ENCODE assay signal across 19 cellular contexts in genomic region chr5:88939300-88939699, GRCh38. TPM values are rescaled to one million over a fixed set of nuclear protein-coding genes. Genes with fewer than 3 reads are reported as not detected.
DNase-seq lines count a peak whose midpoint lies in the region; ATAC-seq, FAIRE-seq and TF ChIP-seq lines count a peak whose summit lies in the region.
"Had no signal": no experiment of that assay in that cellular context is flagged by ENCODE, and none has a peak within 500 bp of the region (broad histone marks: within the 10 kb centered on the region; RNA-seq: fewer than 3 reads in every experiment).

No MANE protein-coding gene starts in this region.

- H3K9ac ChIP-seq in kidney (ENCODE audit: low read length in 2 of 2), result no peak overlapping the region

- intact Hi-C loops in left ventricle myocardium inferior (cut with micrococcal nuclease) (no loop called here), heart right ventricle (cut with DNase I) (no loop called here), kidney (cut with DNase I) (no loop called here), gastrocnemius medialis (cut with DNase I; ENCODE audit: low total_unique reads) (no loop called here)

- no peak for TF ChIP-seq POLR2A in gastrocnemius medialis (IDR thresholded peaks at IDR 0.05)
- no peak for TF ChIP-seq POLR2A in gastroesophageal sphincter (IDR thresholded peaks at IDR 0.05)

- FAIRE-seq in kidney (lab: Jason Lieb, UNC), result peak; percentile 41
- FAIRE-seq: A549, D721Med had no signal

- WGBS in heart right ventricle, 2 donors, result 95 to 99% methylated on average over 2 of the region's 2 CpGs
- WGBS in gastroesophageal sphincter (ENCODE audit: low coverage in 1 of 2), 2 donors, result 80 to 94% methylated on average over 1 to 2 of the region's 2 CpGs

- ATAC-seq in heart right ventricle (no peak), gastrocnemius medialis (no peak), left lobe of liver (no peak), gastroesophageal sphincter (no peak)
- ATAC-seq: A549, HCT116 had no signal

- H3K4me1 ChIP-seq in left ventricle myocardium inferior (peaks cover 16% of the 10 kb centered on the region), heart right ventricle (peaks cover 0 to 24% (median 0%) of the 10 kb centered on the region in 9 donors), kidney (ENCODE audit: control insufficient read depth in 1 of 2, insufficient read depth in 1 of 2, low read depth in 1 of 2, low read length in 2 of 2) (no peaks in the 10 kb centered on the region), gastrocnemius medialis (peaks cover 22 to 28% of the 10 kb centered on the region in 2 donors), gastroesophageal sphincter (peaks cover 8 to 26% (median 19%) of the 10 kb centered on the region in 3 donors)
- H3K4me1 ChIP-seq: A549, Caco-2 had no signal

- no peak for DNase-seq in left ventricle myocardium inferior
- no peak for DNase-seq in heart right ventricle
- no peak for DNase-seq in kidney
- no peak for DNase-seq in gastrocnemius medialis
- DNase-seq in left lobe of liver (ENCODE audit: low spot score), result no peak
- DNase-seq in DMS79 (lab: John Stamatoyannopoulos, UW), result no peak
- DNase-seq: AML-193; Caco-2; CD4-positive, alpha-beta T cell; GF-D8; GOT3; H7; HFFc6 had no signal

- no peak overlapping the region for H3K4me3 ChIP-seq in left ventricle myocardium inferior
- no peak overlapping the region for H3K4me3 ChIP-seq in heart right ventricle
- no peak overlapping the region for H3K4me3 ChIP-seq in kidney (ENCODE audit: low read length in 2 of 2)
- peak overlapping the region in 1 of 4 donors; percentile 28 for H3K4me3 ChIP-seq in gastrocnemius medialis
- H3K4me3 ChIP-seq in gastroesophageal sphincter, result no peak overlapping the region
- H3K4me3 ChIP-seq: A549 had no signal

- H3K27ac ChIP-seq in left ventricle myocardium inferior (replicated peaks) (peak overlapping the region; percentile 38), heart right ventricle (peak overlapping the region in 1 of 10 donors; percentile 45), kidney (ENCODE audit: low read depth in 2 of 2, low read length in 2 of 2) (no peak overlapping the region), gastrocnemius medialis (peak overlapping the region; percentile 76 to 86 (median 80)), gastroesophageal sphincter (peak overlapping the region in 1 of 4 donors; percentile 12)
- H3K27ac ChIP-seq: 22Rv1, A549, C4-2B had no signal

- TF ChIP-seq CTCF in left ventricle myocardium inferior (IDR thresholded peaks at IDR 0.05; ENCODE audit: borderline replicate concordance), result no peak
- TF ChIP-seq CTCF in heart right ventricle (IDR thresholded peaks at IDR 0.05), result no peak
- TF ChIP-seq CTCF in kidney (IDR thresholded peaks at IDR 0.05; ENCODE audit: borderline replicate concordance, extremely low read depth, insufficient read depth), result no peak
- no peak for TF ChIP-seq CTCF in gastrocnemius medialis (IDR thresholded peaks at IDR 0.05 in 4 of 5, conservative IDR thresholded peaks at IDR 0.05 in 1 of 5)
- no peak for TF ChIP-seq CTCF in gastroesophageal sphincter (IDR thresholded peaks at IDR 0.05)

- in situ Hi-C loops in gastrocnemius medialis (cut with MboI; ENCODE audit: low sequenced_read_pairs in 4 of 4), result loop anchor here in 1 of 4 donors (10.0 kb wide), 1 partner anchor 204 kb away; no protein-coding TSS in a partner anchor

- TF ChIP-seq EP300 in gastroesophageal sphincter (IDR thresholded peaks at IDR 0.05), result no peak

- H3K36me3 ChIP-seq in left ventricle myocardium inferior, result no peaks in the 10 kb centered on the region
- H3K36me3 ChIP-seq in heart right ventricle, result no peaks in the 10 kb centered on the region
- no peaks in the 10 kb centered on the region for H3K36me3 ChIP-seq in kidney (ENCODE audit: control insufficient read depth in 1 of 2, insufficient read depth in 2 of 2, low read length in 2 of 2)
- no peaks in the 10 kb centered on the region for H3K36me3 ChIP-seq in gastrocnemius medialis
- no peaks in the 10 kb centered on the region for H3K36me3 ChIP-seq in gastroesophageal sphincter

- H3K9me3 ChIP-seq in left ventricle myocardium inferior (replicated peaks) (no peaks in the 10 kb centered on the region), heart right ventricle (no peaks in the 10 kb centered on the region), kidney (ENCODE audit: control insufficient read depth in 1 of 2, low read length in 2 of 2) (no peaks in the 10 kb centered on the region), gastrocnemius medialis (no peaks in the 10 kb centered on the region), gastroesophageal sphincter (no peaks in the 10 kb centered on the region)
- H3K9me3 ChIP-seq: A549, Caco-2 had no signal

- no peaks in the 10 kb centered on the region for H3K27me3 ChIP-seq in left ventricle myocardium inferior (ENCODE audit: low read depth)
- H3K27me3 ChIP-seq in heart right ventricle, result no peaks in the 10 kb centered on the region
- H3K27me3 ChIP-seq in gastrocnemius medialis, result no peaks in the 10 kb centered on the region
- H3K27me3 ChIP-seq in gastroesophageal sphincter, result no peaks in the 10 kb centered on the region

RNA-seq across cellular contexts. Expression of gene MEF2C, which starts 56.3 kb away (rescaled TPM):
- total RNA-seq in left ventricle myocardium inferior (54.2 TPM), heart right ventricle (10 to 100 TPM; 38.8 to 88.7 (median 70.0) TPM), kidney (75.4 TPM), gastrocnemius medialis (100 to 1,000 TPM in 3 of 4 donors, 10 to 100 TPM in 1; 63.8 to 192 (median 128) TPM), left lobe of liver (5.1 TPM), gastroesophageal sphincter (10 to 100 TPM; 23.1 to 66.9 (median 29.5) TPM)
- polyA plus RNA-seq in heart right ventricle (10 to 100 TPM; 11.2 to 25.6 TPM), kidney (ENCODE audit: insufficient read depth, low read depth, low replicate concordance) (5.3 TPM)

Comparison
In these comparisons a context has a peak if more than half of its experiments do, and no peak if none do; other contexts are left out.
1. H3K27ac ChIP-seq: peak in left ventricle myocardium inferior (single experiment) and gastrocnemius medialis (4 of 4); none in kidney (0 of 2).